16 cellular contexts compared by ENCODE assay signal in the genomic region with DNA sequence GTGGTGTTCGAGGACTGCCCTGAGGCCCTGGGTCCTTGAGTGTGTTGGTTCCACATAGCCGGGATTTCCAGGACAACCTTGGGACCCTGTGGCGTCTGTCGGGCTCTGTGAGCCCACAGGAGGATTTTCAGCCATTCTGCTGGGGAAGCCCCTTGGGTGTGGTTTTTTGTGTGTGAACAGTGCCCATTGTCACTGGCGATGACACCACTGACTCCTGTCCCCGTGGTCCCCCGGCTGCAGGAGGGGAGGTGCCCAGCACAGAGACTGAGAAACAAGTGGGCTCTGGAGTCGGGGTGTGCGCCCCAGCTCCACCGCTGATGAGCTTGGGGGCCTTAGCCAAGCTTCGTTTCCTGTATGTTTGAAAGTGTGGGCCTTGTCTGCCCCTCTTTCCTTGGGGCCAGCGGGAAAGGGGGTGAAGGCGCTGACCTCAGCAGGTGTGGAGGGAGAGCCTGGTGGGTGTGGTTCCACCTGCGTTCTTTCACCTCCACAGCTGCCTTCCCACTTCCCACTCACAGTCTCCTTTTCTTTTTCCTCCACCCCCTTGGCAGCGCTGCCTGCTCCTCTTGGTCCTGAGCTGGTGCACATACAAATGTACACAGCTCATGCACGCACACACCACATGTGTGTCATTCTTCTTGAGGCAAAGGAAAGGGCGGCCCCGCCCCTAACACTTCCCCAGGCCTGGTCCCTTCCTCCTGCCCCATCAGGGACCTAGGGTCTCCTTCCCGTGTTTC. TPM values are rescaled to one million over a fixed set of nuclear protein-coding genes. Genes with fewer than 3 reads are reported as not detected.
DNase-seq lines count a peak whose midpoint lies in the region; ATAC-seq, FAIRE-seq and TF ChIP-seq lines count a peak whose summit lies in the region.
"Had no signal": no experiment of that assay in that cellular context is flagged by ENCODE, and none has a peak within 500 bp of the region (broad histone marks: within the 10 kb centered on the region; RNA-seq: fewer than 3 reads in every experiment).

No MANE protein-coding gene starts in this region.

- H3K4me3 Mint-ChIP-seq in naive thymus-derived CD8-positive, alpha-beta T cell = peak overlapping the region in 6 of 10 donors; percentile 36 to 72 (median 60)
- H3K4me3 Mint-ChIP-seq in type B pancreatic cell = no peak overlapping the region

- H3K4me1 ChIP-seq in heart right ventricle (peaks cover 0 to 39% (median 14%) of the 10 kb centered on the region in 9 donors), left ventricle myocardium inferior (peaks cover 20% of the 10 kb centered on the region), GM12878 (ENCODE audit: control insufficient read depth, insufficient read depth, low read length) (peaks cover 5% of the 10 kb centered on the region; the same call in 1 of the 2 replicates), OCI-LY7 (ENCODE audit: insufficient read depth, low read length, poor library complexity, severe bottlenecking) (no peaks in the 10 kb centered on the region), PC-9 (replicated peaks; ENCODE audit: insufficient read depth) (no peaks in the 10 kb centered on the region)

- peak overlapping the region; percentile 61 to 91 (median 80) for H3K27ac Mint-ChIP-seq in naive thymus-derived CD8-positive, alpha-beta T cell
- H3K27ac Mint-ChIP-seq in type B pancreatic cell = peak overlapping the region; percentile 44

- H3K9me3 ChIP-seq in heart right ventricle (no peaks in the 10 kb centered on the region), left ventricle myocardium inferior (replicated peaks) (no peaks in the 10 kb centered on the region), GM12878 (replicated peaks; ENCODE audit: control insufficient read depth, insufficient read depth, low read length) (no peaks in the 10 kb centered on the region), OCI-LY7 (ENCODE audit: low read length) (no peaks in the 10 kb centered on the region), PC-9 (ENCODE audit: insufficient read depth, low read depth) (no peaks in the 10 kb centered on the region)
- H3K9me3 ChIP-seq: esophagus muscularis mucosa, vagina had no signal

- H3K9me3 Mint-ChIP-seq in naive thymus-derived CD8-positive, alpha-beta T cell = no peaks in the 10 kb centered on the region
- H3K9me3 Mint-ChIP-seq in type B pancreatic cell = no peaks in the 10 kb centered on the region

- H3F3A ChIP-seq in PC-9 (ENCODE audit: insufficient read depth, low read depth) = no peaks in the 10 kb centered on the region

- DNase-seq in heart right ventricle (no peak), left ventricle myocardium inferior (no peak), GM12878 (ENCODE audit: low read depth, low spot score) (no peak), type B pancreatic cell (ENCODE audit: extremely low spot score, unreplicated experiment) (no peak), OCI-LY7 (ENCODE audit: low spot score) (no peak), NCI-H774 (lab: John Stamatoyannopoulos, UW) (no peak), PC-9 (no peak)
- DNase-seq in naive thymus-derived CD8-positive, alpha-beta T cell = peak in 1 of 10 donors; percentile 10
- DNase-seq: activated CD8-positive, alpha-beta memory T cell treated with anti-CD3 and anti-CD28 coated beads for 24 hours; hippocampal formation; NCI-H1436 treated with DMSO at 0.1 percent for 48 hours; NCI-H526 treated with DMSO at 0.1 percent for 48 hours had no signal

- WGBS in heart right ventricle, 2 donors = 79 to 83% methylated on average over 19 of the region's 19 CpGs
- WGBS in GM12878 (ENCODE audit: insufficient coverage, insufficient replicate concordance, low lambda C conversion rate, missing lambda C conversion rate) = 86% methylated on average over 19 of the region's 19 CpGs

- peaks cover 0 to 29% (median 3%) of the 10 kb centered on the region in 3 donors for H3K36me3 Mint-ChIP-seq in naive thymus-derived CD8-positive, alpha-beta T cell
- H3K36me3 Mint-ChIP-seq in type B pancreatic cell = peaks cover 11% of the 10 kb centered on the region

- H2AFZ ChIP-seq in GM12878 (ENCODE audit: control insufficient read depth, low read depth, low read length) (no peak overlapping the region), OCI-LY7 (ENCODE audit: low read length) (no peak overlapping the region), PC-9 (no peak overlapping the region)

- intact Hi-C loops in heart right ventricle (cut with DNase I) = no loop called here
- intact Hi-C loops in left ventricle myocardium inferior (cut with micrococcal nuclease) = no loop called here
- intact Hi-C loops in GM12878 (cut with micrococcal nuclease; ENCODE audit: unreplicated experiment) = no loop called here
- intact Hi-C loops in OCI-LY7 (cut with micrococcal nuclease; ENCODE audit: unreplicated experiment) = no loop called here
- intact Hi-C loops in PC-9 (cut with micrococcal nuclease; ENCODE audit: unreplicated experiment) = no loop called here

- no peaks in the 10 kb centered on the region for H3K9me2 ChIP-seq in OCI-LY7 (ENCODE audit: insufficient read depth, low read length)
- H3K9me2 ChIP-seq in PC-9 (ENCODE audit: insufficient read depth) = no peaks in the 10 kb centered on the region

- POLR2A ChIA-PET in GM12878 (lab: Charles Lee) (interaction anchor here (0.5 to 1.1 kb wide), 3 partner anchors 11 to 336 kb away, joined by 4 to 5 read pairs (median 4); no protein-coding TSS in a partner anchor), OCI-LY7 (lab: Charles Lee) (no interaction called here), PC-9 (lab: Charles Lee; ENCODE audit: unreplicated experiment) (no interaction called here)
- POLR2A ChIA-PET in naive thymus-derived CD8-positive, alpha-beta T cell (lab: Charles Lee) = interaction anchor here (0.6 to 1.0 kb wide), 4 partner anchors 9 to 53 kb away, joined by 3 to 4 read pairs (median 3); a partner anchor contains a TSS

- H3K4me2 ChIP-seq in GM12878 (ENCODE audit: control insufficient read depth, insufficient read depth) (no peak overlapping the region), OCI-LY7 (ENCODE audit: low read length) (no peak overlapping the region), PC-9 (no peak overlapping the region)
- H3K4me2 ChIP-seq: KMS-11 had no signal

- no peaks in the 10 kb centered on the region for H3K27me3 ChIP-seq in heart right ventricle
- no peaks in the 10 kb centered on the region for H3K27me3 ChIP-seq in left ventricle myocardium inferior (ENCODE audit: low read depth)
- no peaks in the 10 kb centered on the region for H3K27me3 ChIP-seq in GM12878 (replicated peaks in 1 of 2; ENCODE audit: control insufficient read depth in 2 of 2, insufficient read depth in 2 of 2, low read length in 1 of 2)
- H3K27me3 ChIP-seq in PC-9 (ENCODE audit: insufficient read depth, low read depth) = no peaks in the 10 kb centered on the region
- H3K27me3 ChIP-seq: esophagus muscularis mucosa, vagina had no signal

- peaks cover 0 to 38% (median 0%) of the 10 kb centered on the region in 9 donors for H3K36me3 ChIP-seq in heart right ventricle
- H3K36me3 ChIP-seq in left ventricle myocardium inferior = peaks cover 4% of the 10 kb centered on the region
- peaks cover 2 to 5% of the 10 kb centered on the region in 2 experiments for H3K36me3 ChIP-seq in GM12878 (ENCODE audit: control insufficient read depth in 2 of 2, insufficient read depth in 2 of 2, low read length in 1 of 2)
- H3K36me3 ChIP-seq in OCI-LY7 (ENCODE audit: insufficient read depth, low read length) = peaks cover 5% of the 10 kb centered on the region; the same call in 1 of the 2 replicates
- no peaks in the 10 kb centered on the region for H3K36me3 ChIP-seq in PC-9 (ENCODE audit: low read depth)
- H3K36me3 ChIP-seq: vagina had no signal

- peaks cover 23% of the 10 kb centered on the region for H3K79me2 ChIP-seq in GM12878 (ENCODE audit: control insufficient read depth, insufficient read depth, low read length)
- H3K79me2 ChIP-seq in OCI-LY7 (ENCODE audit: insufficient read depth, low read depth, low read length) = no peaks in the 10 kb centered on the region
- H3K79me2 ChIP-seq in PC-9 (ENCODE audit: low read depth) = peaks cover 43% of the 10 kb centered on the region

- SMC1A ChIA-PET in GM12878 (lab: Charles Lee; ENCODE audit: uncharacterized antibody, unreplicated experiment) = interaction anchor here (1.2 kb wide), 1 partner anchor 126 kb away, joined by 3 read pairs; no protein-coding TSS in a partner anchor

- in situ Hi-C loops in GM12878 (cut with MboI) = no loop called here

- peaks cover 20 to 46% (median 41%) of the 10 kb centered on the region in 4 donors for H3K4me1 Mint-ChIP-seq in naive thymus-derived CD8-positive, alpha-beta T cell
- peaks cover 14% of the 10 kb centered on the region for H3K4me1 Mint-ChIP-seq in type B pancreatic cell (ENCODE audit: unreplicated experiment)

- ATAC-seq in heart right ventricle (peak in 5 of 8 donors; percentile 11 to 53 (median 18)), GM12878 (peak; percentile 66)
- ATAC-seq in naive thymus-derived CD8-positive, alpha-beta T cell = peak; percentile 47 to 87

- no peak overlapping the region for H3K4me3 ChIP-seq in heart right ventricle
- H3K4me3 ChIP-seq in left ventricle myocardium inferior = no peak overlapping the region
- no peak overlapping the region for H3K4me3 ChIP-seq in GM12878
- no peak overlapping the region for H3K4me3 ChIP-seq in OCI-LY7 (ENCODE audit: low read depth, low read length, poor library complexity, severe bottlenecking)
- no peak overlapping the region for H3K4me3 ChIP-seq in PC-9
- H3K4me3 ChIP-seq: esophagus muscularis mucosa, vagina had no signal

- H3K9ac ChIP-seq in GM12878 (ENCODE audit: control insufficient read depth, insufficient read depth, low read length) = no peak overlapping the region
- H3K9ac ChIP-seq: KMS-11 had no signal

- H3K27ac ChIP-seq in heart right ventricle = peak overlapping the region in 5 of 10 donors; percentile 29 to 69 (median 53)
- no peak overlapping the region for H3K27ac ChIP-seq in left ventricle myocardium inferior (replicated peaks)
- H3K27ac ChIP-seq in GM12878 (ENCODE audit: control insufficient read depth, insufficient read depth) = no peak overlapping the region
- no peak overlapping the region for H3K27ac ChIP-seq in OCI-LY7 (ENCODE audit: low read depth, low read length, poor library complexity, severe bottlenecking)
- no peak overlapping the region for H3K27ac ChIP-seq in PC-9
- H3K27ac ChIP-seq: esophagus muscularis mucosa, KMS-11, vagina had no signal

- peaks cover 9% of the 10 kb centered on the region; the same call in 1 of the 2 replicates for H4K20me1 ChIP-seq in GM12878 (ENCODE audit: control insufficient read depth, insufficient read depth)
- no peaks in the 10 kb centered on the region; the same call in 1 of the 2 replicates for H4K20me1 ChIP-seq in OCI-LY7 (ENCODE audit: insufficient read depth, low read length)
- peaks cover 46% of the 10 kb centered on the region for H4K20me1 ChIP-seq in PC-9 (ENCODE audit: insufficient read depth)

- 0 out of 2 replicates have a peak, but pooled peaks have one; percentile 20 for TF ChIP-seq POLR2A in GM12878 (IDR thresholded peaks at IDR 0.05; ENCODE audit: low read depth, low read length)

- RAD21 ChIA-PET in GM12878 (lab: Charles Lee; ENCODE audit: unreplicated experiment) = no interaction called here

- CTCF ChIA-PET in GM12878 (lab: Yijun Ruan, JAX) (interaction anchor here (0.6 to 1.5 kb wide), 2 partner anchors 9 to 77 kb away, joined by 3 to 4 read pairs; no protein-coding TSS in a partner anchor), OCI-LY7 (lab: Charles Lee; ENCODE audit: unreplicated experiment) (no interaction called here), PC-9 (lab: Charles Lee) (no interaction called here)

- TF ChIP-seq CTCF in heart right ventricle (IDR thresholded peaks at IDR 0.05) (no peak), left ventricle myocardium inferior (IDR thresholded peaks at IDR 0.05; ENCODE audit: borderline replicate concordance) (no peak), GM12878 (IDR thresholded peaks at IDR 0.05 in 2 of 3, conservative IDR thresholded peaks at IDR 0.05 in 1 of 3; ENCODE audit: control insufficient read depth in 2 of 3, extremely low read depth in 1 of 3, insufficient read depth in 1 of 3, low read depth in 3 of 3, low read length in 3 of 3) (no peak), type B pancreatic cell (conservative IDR thresholded peaks at IDR 0.05) (no peak), OCI-LY7 (conservative IDR thresholded peaks at IDR 0.05; ENCODE audit: low read length) (no peak), PC-9 (conservative IDR thresholded peaks at IDR 0.05) (no peak)

- TF ChIP-seq EP300 in GM12878 (IDR thresholded peaks at IDR 0.05; ENCODE audit: borderline replicate concordance in 1 of 2, control insufficient read depth in 1 of 2, low read depth in 2 of 2, low read length in 2 of 2) = no peak

- H3K27me3 Mint-ChIP-seq in naive thymus-derived CD8-positive, alpha-beta T cell = no peaks in the 10 kb centered on the region
- no peaks in the 10 kb centered on the region for H3K27me3 Mint-ChIP-seq in type B pancreatic cell

- no peak for FAIRE-seq in GM12878 (lab: Jason Lieb, UNC)
- FAIRE-seq: TTC549 had no signal

- no peak for TF ChIP-seq RAD21 in GM12878 (IDR thresholded peaks at IDR 0.05; ENCODE audit: insufficient read depth, low read depth, low read length)

- BruUV-seq in GM12878 (replicated peaks; lab: Mats Ljungman, UMichigan) (no TSS peak), OCI-LY7 (replicated peaks; lab: Mats Ljungman, UMichigan) (no TSS peak), PC-9 (replicated peaks; lab: Mats Ljungman, UMichigan) (no TSS peak)

RNA-seq across cellular contexts. Expression of a gene that starts 16.1 kb away (rescaled TPM):
- total RNA-seq in heart right ventricle (10 to 100 TPM; 32.2 to 73.5 (median 42.9) TPM), left ventricle myocardium inferior (30.5 TPM), GM12878 (2014; rRNA removed) (19.3 and 23.4 TPM in 2 replicates), GM12878 (2014; rRNA removed; fragmentation: Illumina TruSeq; extraction: Trizol) (6.4 and 9.4 TPM in 2 replicates), GM12878 (2021) (77.1 and 86.7 TPM in 2 replicates), type B pancreatic cell (ENCODE audit: low replicate concordance) (87.9 and 88.6 TPM in 2 replicates), OCI-LY7 (2022) (43.1 and 45.4 TPM in 2 replicates), PC-9 (2021) (67.9 and 70.4 TPM in 2 replicates)
- polyA plus RNA-seq in heart right ventricle (10 to 100 TPM; 19.2 to 20.3 TPM), GM12878 (2011; rRNA removed) (2.6 and 4.0 TPM in 2 replicates), GM12878 (2014; fragmentation: Illumina TruSeq; extraction: Trizol) (7.9 and 12.7 TPM in 2 replicates), GM12878 (2014; fragmentation: Nextera tagmentation; extraction: Ambion mirVana) (under 1 TPM; 0.35 to 0.77 TPM), GM12878 (2014; rRNA removed) (24.3 and 32.9 TPM in 2 replicates), GM12878 (2016; fragmentation: Nextera tagmentation; extraction: Ambion mirVana) (10 to 100 TPM; 16.6 to 17.7 TPM)
- total RNA-seq in GM12878 (2013; cell fraction: nucleolus; rRNA removed) = 99.4 and 104 TPM in 2 replicates
- polyA plus RNA-seq in GM12878 (2011; ENCODE audit: low read depth) = 15.2 TPM
- 7.5 and 11.1 TPM in 2 replicates for polyA plus RNA-seq in GM12878 (2011; cell fraction: cytosol; rRNA removed)
- 29.8 and 52.4 TPM in 2 replicates for polyA plus RNA-seq in GM12878 (2011; cell fraction: nucleus; rRNA removed)
- 35.9 and 43.4 TPM in 2 replicates for polyA plus RNA-seq in GM12878 (2012)
- 10.5 and 20.3 TPM in 2 replicates for polyA minus RNA-seq in GM12878 (2011; rRNA and poly(A)+ RNA removed)
- polyA minus RNA-seq in GM12878 (2011; cell fraction: cytosol; rRNA and poly(A)+ RNA removed) = 16.2 and 17.4 TPM in 2 replicates
- 15.1 and 27.0 TPM in 2 replicates for polyA minus RNA-seq in GM12878 (2011; cell fraction: nucleus; rRNA and poly(A)+ RNA removed)
- total RNA-seq in naive thymus-derived CD8-positive, alpha-beta T cell = 10 to 100 TPM; 66.4 to 70.5 TPM
- polyA plus RNA-seq in naive thymus-derived CD8-positive, alpha-beta T cell = 1 to 10 TPM; 4.5 to 5.8 (median 5.6) TPM
- total RNA-seq in OCI-LY7 (2014; rRNA removed; shearing (Covaris generic)) = 14.1 and 14.3 TPM in 2 replicates

RNA-seq across cellular contexts. Expression of a gene that starts 26.1 kb away (rescaled TPM):
- total RNA-seq in heart right ventricle (10 to 100 TPM; 14.7 to 34.4 (median 20.4) TPM), left ventricle myocardium inferior (24.7 TPM), GM12878 (2014; rRNA removed) (9.6 and 15.7 TPM in 2 replicates), GM12878 (2014; rRNA removed; fragmentation: Illumina TruSeq; extraction: Trizol) (3.7 and 4.3 TPM in 2 replicates), GM12878 (2021) (24.2 and 32.7 TPM in 2 replicates), type B pancreatic cell (ENCODE audit: low replicate concordance) (49.2 and 85.9 TPM in 2 replicates), OCI-LY7 (2022) (34.1 and 34.9 TPM in 2 replicates), PC-9 (2021) (58.4 and 68.7 TPM in 2 replicates)
- polyA plus RNA-seq in heart right ventricle (10 to 100 TPM; 19.4 to 39.4 TPM), GM12878 (2011; rRNA removed) (0.94 and 2.6 TPM in 2 replicates), GM12878 (2014; fragmentation: Illumina TruSeq; extraction: Trizol) (0.35 and 2.7 TPM in 2 replicates), GM12878 (2014; fragmentation: Nextera tagmentation; extraction: Ambion mirVana) (under 1 TPM; 0.05 to 0.82 TPM), GM12878 (2014; rRNA removed) (23.1 and 29.7 TPM in 2 replicates), GM12878 (2016; fragmentation: Nextera tagmentation; extraction: Ambion mirVana) (1 to 10 TPM; 6.5 to 9.3 TPM)
- 14.4 and 16.6 TPM in 2 replicates for total RNA-seq in GM12878 (2013; cell fraction: nucleolus; rRNA removed)
- 5.6 TPM for polyA plus RNA-seq in GM12878 (2011; ENCODE audit: low read depth)
- 4.2 and 7.8 TPM in 2 replicates for polyA plus RNA-seq in GM12878 (2011; cell fraction: cytosol; rRNA removed)
- polyA plus RNA-seq in GM12878 (2011; cell fraction: nucleus; rRNA removed) = 17.7 and 29.2 TPM in 2 replicates
- 13.8 and 35.9 TPM in 2 replicates for polyA plus RNA-seq in GM12878 (2012)
- 1.0 and 3.6 TPM in 2 replicates for polyA minus RNA-seq in GM12878 (2011; rRNA and poly(A)+ RNA removed)
- 4.4 and 5.0 TPM in 2 replicates for polyA minus RNA-seq in GM12878 (2011; cell fraction: cytosol; rRNA and poly(A)+ RNA removed)
- 7.3 and 20.9 TPM in 2 replicates for polyA minus RNA-seq in GM12878 (2011; cell fraction: nucleus; rRNA and poly(A)+ RNA removed)
- 10 to 100 TPM; 26.0 to 27.4 TPM for total RNA-seq in naive thymus-derived CD8-positive, alpha-beta T cell
- 1 to 10 TPM; 2.5 to 3.9 (median 2.7) TPM for polyA plus RNA-seq in naive thymus-derived CD8-positive, alpha-beta T cell
- 11.1 and 12.6 TPM in 2 replicates for total RNA-seq in OCI-LY7 (2014; rRNA removed; shearing (Covaris generic))

RNA-seq across cellular contexts. Expression of a gene that starts 52.6 kb away (rescaled TPM):
- 10 to 100 TPM; 34.1 to 65.7 (median 49.6) TPM for total RNA-seq in heart right ventricle
- 10 to 100 TPM; 25.4 to 48.8 TPM for polyA plus RNA-seq in heart right ventricle
- total RNA-seq in left ventricle myocardium inferior = 61.9 TPM
- total RNA-seq in GM12878 (2013; cell fraction: nucleolus; rRNA removed) = 9.6 and 9.7 TPM in 2 replicates
- total RNA-seq in GM12878 (2014; rRNA removed) = 33.8 and 41.4 TPM in 2 replicates
- total RNA-seq in GM12878 (2014; rRNA removed; fragmentation: Illumina TruSeq; extraction: Trizol) = 11.5 and 12.6 TPM in 2 replicates
- total RNA-seq in GM12878 (2021) = 35.0 and 35.2 TPM in 2 replicates
- 9.6 TPM for polyA plus RNA-seq in GM12878 (2011; ENCODE audit: low read depth)
- polyA plus RNA-seq in GM12878 (2011; rRNA removed) = 12.1 and 22.7 TPM in 2 replicates
- polyA plus RNA-seq in GM12878 (2011; cell fraction: cytosol; rRNA removed) = 32.8 and 53.2 TPM in 2 replicates
- polyA plus RNA-seq in GM12878 (2011; cell fraction: nucleus; rRNA removed) = 35.5 and 49.8 TPM in 2 replicates
- polyA plus RNA-seq in GM12878 (2012) = 22.2 and 24.6 TPM in 2 replicates
- 3.0 and 10.6 TPM in 2 replicates for polyA plus RNA-seq in GM12878 (2014; fragmentation: Illumina TruSeq; extraction: Trizol)
- 1 to 10 TPM; 1.4 to 6.4 TPM for polyA plus RNA-seq in GM12878 (2014; fragmentation: Nextera tagmentation; extraction: Ambion mirVana)
- polyA plus RNA-seq in GM12878 (2014; rRNA removed) = 36.6 and 41.6 TPM in 2 replicates
- 10 to 100 TPM; 63.7 to 77.7 TPM for polyA plus RNA-seq in GM12878 (2016; fragmentation: Nextera tagmentation; extraction: Ambion mirVana)
- 5.6 and 10.0 TPM in 2 replicates for polyA minus RNA-seq in GM12878 (2011; rRNA and poly(A)+ RNA removed)
- polyA minus RNA-seq in GM12878 (2011; cell fraction: cytosol; rRNA and poly(A)+ RNA removed) = 3.9 and 5.0 TPM in 2 replicates
- polyA minus RNA-seq in GM12878 (2011; cell fraction: nucleus; rRNA and poly(A)+ RNA removed) = 8.0 and 11.6 TPM in 2 replicates
- total RNA-seq in naive thymus-derived CD8-positive, alpha-beta T cell = 10 to 100 TPM; 56.7 to 59.3 TPM
- 100 to 1,000 TPM in 2 of 3 donors, 10 to 100 TPM in 1; 90.0 to 131 (median 119) TPM for polyA plus RNA-seq in naive thymus-derived CD8-positive, alpha-beta T cell
- total RNA-seq in type B pancreatic cell (ENCODE audit: low replicate concordance) = 36.7 and 37.7 TPM in 2 replicates
- total RNA-seq in OCI-LY7 (2014; rRNA removed; shearing (Covaris generic)) = 14.9 and 17.8 TPM in 2 replicates
- 15.9 and 18.9 TPM in 2 replicates for total RNA-seq in OCI-LY7 (2022)
- total RNA-seq in PC-9 (2021) = 25.7 and 37.5 TPM in 2 replicates

Comparison
In these comparisons a context has a peak if more than half of its experiments do, and no peak if none do; other contexts are left out.
1. POLR2A ChIA-PET loops: an anchor here in GM12878 (0.5 to 1.1 kb wide) and naive thymus-derived CD8-positive, alpha-beta T cell (0.6 to 1.0 kb wide); none called in OCI-LY7 and PC-9.